15 cellular contexts compared by ENCODE assay signal in the genomic region with DNA sequence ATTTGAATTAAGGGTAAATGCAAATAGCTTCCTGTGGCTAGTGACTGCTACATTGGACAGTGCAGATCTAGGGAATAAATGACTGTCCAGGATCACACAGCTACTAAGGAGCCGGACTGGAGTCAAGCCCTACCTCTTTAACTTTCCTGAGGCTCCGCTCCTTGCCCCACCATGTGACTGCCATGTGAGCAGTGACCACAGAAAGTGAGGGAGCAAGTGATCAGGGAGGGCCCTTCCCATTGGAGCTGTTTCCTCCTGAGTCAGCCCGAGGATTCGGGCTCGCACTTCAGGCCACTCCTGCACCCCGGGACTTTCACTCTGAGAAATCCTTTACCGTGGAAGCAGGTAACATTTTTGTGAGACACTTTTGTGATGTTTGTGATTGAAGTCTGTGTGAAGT.
"Had no signal": no experiment of that assay in that cellular context is flagged by ENCODE, and none has a peak within 500 bp of the region (broad histone marks: within the 10 kb centered on the region; RNA-seq: fewer than 3 reads in every experiment).

No MANE protein-coding gene starts in this region.

- H3K9me3 ChIP-seq: left lung, neutrophil, testis, upper lobe of right lung had no signal

- ATAC-seq: activated T-helper 17 cell treated with anti-CD3 and anti-CD28 coated beads, Interleukin-2, amount 50 U/mL, for 72 hours; left lung; natural killer cell; right cardiac atrium; stimulated activated naive CD8-positive, alpha-beta T cell treated with anti-CD3 and anti-CD28 coated beads, Interleukin-15, Interleukin-2, amounts not matched to agents 100 U/mL and 50 U/mL, for 24 hours; upper lobe of right lung had no signal

- H3K36me3 ChIP-seq: left lung, neutrophil, upper lobe of right lung had no signal

- H3K27ac ChIP-seq: left lung, neutrophil, skin epidermis, testis, upper lobe of right lung had no signal

- H3K4me1 ChIP-seq: left lung, testis, upper lobe of right lung had no signal

- H3K27me3 ChIP-seq: left lung, neutrophil, testis, upper lobe of right lung had no signal

- DNase-seq: activated CD4-positive, alpha-beta T cell treated with anti-CD3 and anti-CD28 coated beads, Interleukin-2, amount 50 U/mL, for 1 hour; activated T-cell treated with anti-CD3 and anti-CD28 coated beads for 4 hours; erythroblast; hippocampal formation; left lung; natural killer cell; right cardiac atrium; stimulated activated CD4-positive, alpha-beta T cell treated with anti-CD3 and anti-CD28 coated beads, Interleukin-4, amount 100 ng/mL, for 4 hours; stimulated activated CD8-positive, alpha-beta memory T cell treated with anti-CD3 and anti-CD28 coated beads, Interleukin-4, amount 100 ng/mL, for 48 hours; stimulated activated naive CD8-positive, alpha-beta T cell treated with anti-CD3 and anti-CD28 coated beads, Interleukin-15, Interleukin-2, amounts not matched to agents 100 U/mL and 50 U/mL, for 24 hours; testis; upper lobe of right lung had no signal

- H3K4me3 ChIP-seq: left lung, skin epidermis, testis, upper lobe of right lung had no signal
